Comparison of ENCODE assay signal across 23 cellular contexts in genomic region chr12:93214523-93215289, GRCh38.
A peak's percentile ranks its signal among the peaks of the same experiment; 100 is the strongest.
DNase-seq lines count a peak whose midpoint lies in the region; ATAC-seq, FAIRE-seq and TF ChIP-seq lines count a peak whose summit lies in the region.
"Had no signal": no experiment of that assay in that cellular context is flagged by ENCODE, and none has a peak within 500 bp of the region (broad histone marks: within the 10 kb centered on the region; RNA-seq: fewer than 3 reads in every experiment).

No MANE protein-coding gene starts in this region.

- no peak overlapping the region for H3K18ac ChIP-seq in mesenchymal stem cell (ENCODE audit: low read depth in 1 of 2, low read length in 2 of 2)

- H3K27ac Mint-ChIP-seq in Caco-2 (ENCODE audit: unreplicated experiment) = peak overlapping the region; percentile 59
- H3K27ac Mint-ChIP-seq in WTC11 = no peak overlapping the region
- H3K27ac Mint-ChIP-seq: IgD-negative memory B cell had no signal

- H3K27me3 ChIP-seq in Caco-2 (replicated peaks; ENCODE audit: control insufficient read depth, insufficient read depth, low read length) (no peaks in the 10 kb centered on the region), PC-3 (ENCODE audit: low read length) (no peaks in the 10 kb centered on the region), esophagus muscularis mucosa (no peaks in the 10 kb centered on the region), small intestine (ENCODE audit: control insufficient read depth in 2 of 2, insufficient read depth in 2 of 2, low read length in 2 of 2) (no peaks in the 10 kb centered on the region), mesenchymal stem cell (ENCODE audit: control insufficient read depth in 1 of 2, insufficient read depth in 1 of 2, low read length in 2 of 2) (no peaks in the 10 kb centered on the region)

- H3K14ac ChIP-seq in mesenchymal stem cell (ENCODE audit: low read length in 2 of 2) = no peak overlapping the region

- H3F3A ChIP-seq in PC-3 (ENCODE audit: low read length, unreplicated experiment) = no peaks in the 10 kb centered on the region

- no peak for TF ChIP-seq POLR2A in esophagus muscularis mucosa (IDR thresholded peaks at IDR 0.05; ENCODE audit: low read depth)

- H3K23ac ChIP-seq in mesenchymal stem cell (ENCODE audit: low read length in 2 of 2) = no peak overlapping the region

- H3K4me3 Mint-ChIP-seq in Caco-2 (ENCODE audit: unreplicated experiment) (no peak overlapping the region), WTC11 (no peak overlapping the region)
- H3K4me3 Mint-ChIP-seq: IgD-negative memory B cell had no signal

- no peaks in the 10 kb centered on the region for H3K27me3 Mint-ChIP-seq in Caco-2 (ENCODE audit: insufficient read depth, unreplicated experiment)
- no peaks in the 10 kb centered on the region; the same call in 1 of the 2 replicates for H3K27me3 Mint-ChIP-seq in WTC11 (ENCODE audit: low read depth)

- H3K4me3 ChIP-seq in Caco-2 (ENCODE audit: low read depth, low read length) (no peak overlapping the region), PC-3 (ENCODE audit: low read length) (no peak overlapping the region), esophagus muscularis mucosa (no peak overlapping the region), small intestine (ENCODE audit: low read depth in 1 of 2, low read length in 2 of 2) (no peak overlapping the region), mesenchymal stem cell (ENCODE audit: insufficient read depth in 1 of 2, low read depth in 1 of 2, low read length in 2 of 2) (no peak overlapping the region)

- H4K20me1 ChIP-seq in PC-3 (ENCODE audit: low read length) = no peaks in the 10 kb centered on the region

- H3K4me1 ChIP-seq in Caco-2 (peaks cover 21% of the 10 kb centered on the region), PC-3 (ENCODE audit: insufficient read depth, low read length) (peaks cover 13% of the 10 kb centered on the region), esophagus muscularis mucosa (no peaks in the 10 kb centered on the region), small intestine (ENCODE audit: control insufficient read depth in 2 of 2, insufficient read depth in 1 of 2, low read depth in 1 of 2, low read length in 1 of 2) (no peaks in the 10 kb centered on the region), mesenchymal stem cell (ENCODE audit: control insufficient read depth, insufficient read depth, low read depth, low read length) (no peaks in the 10 kb centered on the region)

- H3K9me2 ChIP-seq in PC-3 (replicated peaks; ENCODE audit: low read length) = no peaks in the 10 kb centered on the region
- H3K9me2 ChIP-seq: SK-N-SH had no signal

- H3K9me3 ChIP-seq in Caco-2 (peaks cover 3% of the 10 kb centered on the region; the same call in 1 of the 2 replicates), PC-3 (ENCODE audit: low read length) (no peaks in the 10 kb centered on the region), esophagus muscularis mucosa (no peaks in the 10 kb centered on the region), small intestine (ENCODE audit: control insufficient read depth, low read depth) (no peaks in the 10 kb centered on the region), mesenchymal stem cell (ENCODE audit: control insufficient read depth, low read length) (no peaks in the 10 kb centered on the region)
- H3K9me3 ChIP-seq: SK-N-SH had no signal

- ATAC-seq in PC-3 = peak; percentile 46
- ATAC-seq in WTC11 = no peak

- H2AFZ ChIP-seq in PC-3 (ENCODE audit: low read length) = peak overlapping the region; percentile 38
- H2AFZ ChIP-seq in mesenchymal stem cell (ENCODE audit: low read depth, low read length) = no peak overlapping the region

- H3K27ac ChIP-seq in PC-3 (ENCODE audit: low read length) (peak overlapping the region; percentile 52), esophagus muscularis mucosa (replicated peaks in 1 of 4) (no peak overlapping the region), small intestine (ENCODE audit: low read depth in 1 of 2, low read length in 1 of 2) (peak overlapping the region in 1 of 2 donors; percentile 55), mesenchymal stem cell (ENCODE audit: low read length, poor library complexity, severe bottlenecking) (no peak overlapping the region)
- H3K27ac ChIP-seq: KMS-11 had no signal

- intact Hi-C loops in Caco-2 (cut with micrococcal nuclease; ENCODE audit: unreplicated experiment) (no loop called here), PC-3 (cut with micrococcal nuclease) (no loop called here), esophagus muscularis mucosa (cut with DNase I) (no loop called here)

- H3K36me3 Mint-ChIP-seq in Caco-2 (ENCODE audit: insufficient read depth, unreplicated experiment) (peaks cover 5% of the 10 kb centered on the region), WTC11 (no peaks in the 10 kb centered on the region)

- no peak overlapping the region for H2BK15ac ChIP-seq in mesenchymal stem cell (ENCODE audit: low read depth, poor library complexity, severe bottlenecking)

- DNase-seq in Caco-2 (peak; percentile 23 to 86), PC-3 (peak; percentile 46), esophagus muscularis mucosa (ENCODE audit: extremely low spot score) (peak; percentile 70), small intestine (peak; percentile 68), DMS53 (lab: John Stamatoyannopoulos, UW) (no peak), mesenchymal stem cell (no peak), WTC11 (ENCODE audit: low spot score) (no peak)
- DNase-seq: 8988T, DMS153, HCEC 1CT, NCI-H1092, NCI-H1417 treated with DMSO at 0.1 percent for 48 hours, NCI-H1694 treated with DMSO at 0.1 percent for 48 hours, NCI-H2081, NCI-H2227 treated with DMSO at 0.1 percent for 48 hours, NCI-H526 treated with DMSO at 0.1 percent for 48 hours, SIG-M5, SK-N-SH had no signal

- CTCF ChIA-PET in Caco-2 (lab: Charles Lee) = interaction anchor here (0.6 kb wide), 1 partner anchor 70 kb away, joined by 5 read pairs; no protein-coding TSS in a partner anchor
- CTCF ChIA-PET in PC-3 (lab: Charles Lee) = interaction anchor here (0.6 to 0.8 kb wide), 3 partner anchors 9 to 166 kb away, joined by 3 read pairs; no protein-coding TSS in a partner anchor
- CTCF ChIA-PET in WTC11 (lab: Charles Lee) = no interaction called here

- H3K4me1 Mint-ChIP-seq in Caco-2 (ENCODE audit: low read depth, unreplicated experiment) (no peaks in the 10 kb centered on the region), WTC11 (peaks cover 22% of the 10 kb centered on the region)

- POLR2A ChIA-PET in Caco-2 (lab: Charles Lee) = no interaction called here
- POLR2A ChIA-PET in PC-3 (lab: Charles Lee; ENCODE audit: unreplicated experiment) = no interaction called here
- POLR2A ChIA-PET in WTC11 (lab: Charles Lee) = no interaction called here

- H3K9me3 Mint-ChIP-seq in Caco-2 (ENCODE audit: unreplicated experiment) (peaks cover 23% of the 10 kb centered on the region), WTC11 (peaks cover 41% of the 10 kb centered on the region)
- H3K9me3 Mint-ChIP-seq: IgD-negative memory B cell had no signal

- no peak overlapping the region for H2BK120ac ChIP-seq in mesenchymal stem cell (ENCODE audit: low read depth, low read length)

- TF ChIP-seq CTCF in Caco-2 (IDR thresholded peaks at IDR 0.05; ENCODE audit: insufficient read depth in 1 of 2, low read depth in 1 of 2, low read length in 1 of 2, severe bottlenecking in 1 of 2, unreplicated experiment in 1 of 2) = peak in 1 of 2 experiments; percentile 13
- no peak for TF ChIP-seq CTCF in PC-3 (conservative IDR thresholded peaks at IDR 0.05; ENCODE audit: low read depth, low read length)
- no peak for TF ChIP-seq CTCF in esophagus muscularis mucosa (IDR thresholded peaks at IDR 0.05)
- TF ChIP-seq CTCF in WTC11 (IDR thresholded peaks at IDR 0.05) = no peak

- no peak overlapping the region for H4K91ac ChIP-seq in mesenchymal stem cell (ENCODE audit: low read length)

- H2AK5ac ChIP-seq in mesenchymal stem cell (ENCODE audit: low read length, severe bottlenecking) = no peak overlapping the region

- no peaks in the 10 kb centered on the region for H3K79me2 ChIP-seq in PC-3 (ENCODE audit: low read length)

- H3K36me3 ChIP-seq in Caco-2 (ENCODE audit: control insufficient read depth, insufficient read depth, low read length) (no peaks in the 10 kb centered on the region), PC-3 (ENCODE audit: low read depth, low read length) (no peaks in the 10 kb centered on the region), esophagus muscularis mucosa (no peaks in the 10 kb centered on the region), small intestine (ENCODE audit: control insufficient read depth in 2 of 2, insufficient read depth in 2 of 2, low read length in 2 of 2) (no peaks in the 10 kb centered on the region), mesenchymal stem cell (ENCODE audit: control insufficient read depth in 1 of 2, insufficient read depth in 2 of 2, low read depth in 1 of 2, low read length in 2 of 2) (no peaks in the 10 kb centered on the region)

- no TSS peak for BruUV-seq in Caco-2 (replicated peaks; lab: Mats Ljungman, UMichigan)
- no TSS peak for BruUV-seq in PC-3 (replicated peaks; lab: Mats Ljungman, UMichigan)

- 84% methylated on average over 6 of the region's 6 CpGs for WGBS in esophagus muscularis mucosa
- 32 to 70% (median 36%) methylated on average over 6 of the region's 6 CpGs for WGBS in small intestine, 3 donors
- WGBS in mesenchymal stem cell = 97% methylated on average over 3 of the region's 6 CpGs

- no peak overlapping the region for H2BK5ac ChIP-seq in mesenchymal stem cell (ENCODE audit: low read depth, low read length, poor library complexity, severe bottlenecking)

- H3K9ac ChIP-seq in PC-3 (ENCODE audit: low read length) = no peak overlapping the region
- no peak overlapping the region for H3K9ac ChIP-seq in mesenchymal stem cell (ENCODE audit: low read length)
- H3K9ac ChIP-seq: KMS-11, SK-N-SH had no signal

- H3K4me2 ChIP-seq in PC-3 (ENCODE audit: low read length) (peak overlapping the region; percentile 3; the same call in 1 of the 2 replicates), mesenchymal stem cell (ENCODE audit: low read length, poor library complexity, severe bottlenecking) (no peak overlapping the region)
- H3K4me2 ChIP-seq: KMS-11, SK-N-SH had no signal

- no peak overlapping the region for H4K8ac ChIP-seq in mesenchymal stem cell (ENCODE audit: low read length)

- H3K4ac ChIP-seq in mesenchymal stem cell (ENCODE audit: low read depth in 1 of 2, low read length in 2 of 2) = no peak overlapping the region

- no peaks in the 10 kb centered on the region for H3K79me1 ChIP-seq in mesenchymal stem cell (replicated peaks; ENCODE audit: low read length, poor library complexity, severe bottlenecking)

- H2BK12ac ChIP-seq in mesenchymal stem cell (ENCODE audit: low read length in 2 of 2) = no peak overlapping the region

- TF ChIP-seq EP300 in esophagus muscularis mucosa (IDR thresholded peaks at IDR 0.05) = no peak

- FAIRE-seq in small intestine (lab: Jason Lieb, UNC) = no peak
- FAIRE-seq: G401.6, H1, RCC 7860 had no signal

TF ChIP-seq in WTC11, 78 proteins besides CTCF, POLR2A, EP300 and RAD21 (continues in another document):
- no peak for TF ChIP-seq TP53 (CRISPR knock-in tag; IDR thresholded peaks at IDR 0.05)

Comparison
In these comparisons a context has a peak if more than half of its experiments do, and no peak if none do; other contexts are left out.
1. DNase-seq: peak in Caco-2 (2 of 2), PC-3 (single experiment), esophagus muscularis mucosa (single experiment) and small intestine (single experiment); none in DMS53 (single experiment), mesenchymal stem cell (single experiment) and WTC11 (single experiment).